12 cellular contexts compared by ENCODE assay signal in the genomic region with DNA sequence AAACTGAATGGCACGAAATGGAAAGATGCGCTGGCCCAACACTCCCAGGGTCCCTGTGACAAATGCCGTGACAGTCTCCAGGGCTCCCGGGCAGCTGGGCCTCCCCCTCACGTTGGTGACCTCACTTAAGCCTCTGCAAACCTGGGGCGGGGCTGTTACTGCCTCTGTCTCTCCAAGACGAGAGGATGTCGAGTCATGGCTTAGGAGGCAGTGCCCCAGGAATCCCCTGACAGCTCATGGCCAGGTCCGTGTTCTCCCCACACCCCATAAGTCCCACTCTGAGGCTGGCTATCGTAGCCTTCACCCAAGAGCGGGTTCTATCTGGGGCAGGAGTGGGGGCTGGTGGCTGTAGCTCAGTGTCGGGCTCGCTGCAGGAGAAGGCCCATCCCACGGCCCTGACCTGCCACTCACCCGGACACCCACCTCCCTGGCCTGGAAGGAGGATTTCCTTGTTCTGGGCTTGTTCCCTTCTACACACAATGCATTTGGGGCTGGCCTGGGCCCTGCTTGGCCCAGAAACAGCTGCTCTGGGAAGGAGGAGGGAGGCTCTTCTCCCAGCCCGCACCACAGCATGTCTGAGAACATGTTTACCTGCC. TPM values are rescaled to one million over a fixed set of nuclear protein-coding genes. Genes with fewer than 3 reads are reported as not detected.
A peak's percentile ranks its signal among the peaks of the same experiment; 100 is the strongest.
DNase-seq lines count a peak whose midpoint lies in the region; ATAC-seq and TF ChIP-seq lines count a peak whose summit lies in the region.
"Had no signal": no experiment of that assay in that cellular context is flagged by ENCODE, and none has a peak within 500 bp of the region (broad histone marks: within the 10 kb centered on the region; RNA-seq: fewer than 3 reads in every experiment).

No MANE protein-coding gene starts in this region.

- TF ChIP-seq CTCF in brain microvascular endothelial cell (IDR thresholded peaks at IDR 0.05; ENCODE audit: low read depth, low read length, missing control alignments) (no peak), testis (IDR thresholded peaks at IDR 0.05) (no peak), GM13977 (IDR thresholded peaks at IDR 0.05; ENCODE audit: extremely low read depth, insufficient read depth, missing control alignments) (no peak)

- WGBS in testis, 2 donors = 50 to 58% methylated on average over 7 to 16 of the region's 16 CpGs

- H3K9me3 ChIP-seq in testis = no peaks in the 10 kb centered on the region

- intact Hi-C loops in testis (cut with DNase I; ENCODE audit: low total_unique reads) = loop anchor here (5.0 kb wide), 1 partner anchor 79 kb away; the partner anchor contains the start of gene ADRM1

- ATAC-seq in HG02623 (IDR thresholded peaks at IDR 0.05; ENCODE audit: unreplicated experiment) = no peak

- H3K27ac ChIP-seq in brain microvascular endothelial cell (peak overlapping the region; percentile 8), testis (peak overlapping the region; percentile 13 to 71)

- DNase-seq in brain microvascular endothelial cell (peak; percentile 51), kidney tubule cell (ENCODE audit: low spot score) (peak; percentile 93), testis (peak; percentile 80), GM13977 (ENCODE audit: low spot score) (no peak), NCI-H1694 treated with DMSO at 0.1 percent for 48 hours (lab: John Stamatoyannopoulos, UW) (no peak), NCI-H510A treated with DMSO at 0.1 percent for 48 hours (lab: John Stamatoyannopoulos, UW) (no peak)
- DNase-seq: activated naive CD8-positive, alpha-beta T cell treated with anti-CD3 and anti-CD28 coated beads, Interleukin-2, amount 10 ng/mL, durations not matched to agents 7 days and 5 days; H9; NCI-H1092; stimulated activated naive CD4-positive, alpha-beta T cell had no signal

- peaks cover 56% of the 10 kb centered on the region for H3K4me1 ChIP-seq in testis

- in situ Hi-C loops in brain microvascular endothelial cell (cut with HindIII; ENCODE audit: low pct_ligation_motif_present, low sequenced_read_pairs) = loop anchor here (25.0 kb wide), 1 partner anchor 94 kb away; no protein-coding TSS in a partner anchor
- in situ Hi-C loops in GM13977 (cut with MboI; ENCODE audit: low pct_unique_long_range_greater_than_20kb, low sequenced_read_pairs, unreplicated experiment) = loop anchor here (5.0 kb wide), 1 partner anchor 74 kb away; no protein-coding TSS in a partner anchor

- TF ChIP-seq EP300 in Ishikawa (IDR thresholded peaks at IDR 0.05; ENCODE audit: borderline replicate concordance) = peak; percentile 22; the same call in 1 of the 2 replicates

- no peak for TF ChIP-seq RAD21 in Ishikawa (IDR thresholded peaks at IDR 0.05; ENCODE audit: low read depth)

- no peaks in the 10 kb centered on the region for H3K27me3 ChIP-seq in brain microvascular endothelial cell (replicated peaks)
- H3K27me3 ChIP-seq in testis = no peaks in the 10 kb centered on the region

- no peak for TF ChIP-seq POLR2A in testis (IDR thresholded peaks at IDR 0.05)

- peaks cover 5% of the 10 kb centered on the region for H3K36me3 ChIP-seq in brain microvascular endothelial cell (replicated peaks)
- H3K36me3 ChIP-seq in testis (ENCODE audit: low read depth, missing control alignments) = no peaks in the 10 kb centered on the region

- no peak overlapping the region for H3K4me3 ChIP-seq in brain microvascular endothelial cell (ENCODE audit: low read depth, low read length)
- no peak overlapping the region for H3K4me3 ChIP-seq in testis

TF ChIP-seq in Ishikawa, 13 proteins besides CTCF, POLR2A, EP300 and RAD21:
- TF ChIP-seq YY1 (IDR thresholded peaks at IDR 0.05; ENCODE audit: low read depth) (no peak), MAX (IDR thresholded peaks at IDR 0.05) (0 out of 2 replicates have a peak, but pooled peaks have one; percentile 29), EGR1 (IDR thresholded peaks at IDR 0.05) (no peak), CREB1 (IDR thresholded peaks at IDR 0.05; ENCODE audit: low read depth) (no peak), REST (IDR thresholded peaks at IDR 0.05; ENCODE audit: low read depth) (no peak), TEAD4 (IDR thresholded peaks at IDR 0.05) (no peak), ZBTB7A (IDR thresholded peaks at IDR 0.05; ENCODE audit: low read depth) (peak; percentile 6; the same call in 1 of the 2 replicates), FOXM1 (IDR thresholded peaks at IDR 0.05; ENCODE audit: borderline replicate concordance, low read depth) (no peak), CEBPB (IDR thresholded peaks at IDR 0.05) (no peak), TCF12 (IDR thresholded peaks at IDR 0.05; ENCODE audit: low read depth) (no peak)
- TF ChIP-seq, protein P1, sequence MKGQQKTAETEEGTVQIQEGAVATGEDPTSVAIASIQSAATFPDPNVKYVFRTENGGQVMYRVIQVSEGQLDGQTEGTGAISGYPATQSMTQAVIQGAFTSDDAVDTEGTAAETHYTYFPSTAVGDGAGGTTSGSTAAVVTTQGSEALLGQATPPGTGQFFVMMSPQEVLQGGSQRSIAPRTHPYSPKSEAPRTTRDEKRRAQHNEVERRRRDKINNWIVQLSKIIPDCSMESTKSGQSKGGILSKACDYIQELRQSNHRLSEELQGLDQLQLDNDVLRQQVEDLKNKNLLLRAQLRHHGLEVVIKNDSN (IDR thresholded peaks at IDR 0.05) = no peak

RNA-seq across cellular contexts. Expression of gene RPS21, which starts 5.6 kb away (rescaled TPM):
- 1,000 to 10,000 TPM in 1 of 2 donors, 100 to 1,000 TPM in 1; 548 to 1,387 TPM for total RNA-seq in testis
- polyA plus RNA-seq in testis (ENCODE audit: insufficient read depth, low read depth, low replicate concordance) = 1,052 TPM

RNA-seq across cellular contexts. Expression of gene LAMA5, which starts 14.2 kb away (rescaled TPM):
- total RNA-seq in testis = 100 to 1,000 TPM; 121 to 144 TPM
- polyA plus RNA-seq in testis (ENCODE audit: insufficient read depth, low read depth, low replicate concordance) = 33.2 TPM

RNA-seq across cellular contexts. Expression of gene CABLES2, which starts 25.8 kb away (rescaled TPM):
- 10 to 100 TPM; 51.0 to 58.6 TPM for total RNA-seq in testis
- 83.0 TPM for polyA plus RNA-seq in testis (ENCODE audit: insufficient read depth, low read depth, low replicate concordance)

RNA-seq across cellular contexts. Expression of gene RBBP8NL, which starts 46.0 kb away (rescaled TPM):
- total RNA-seq in testis = 1 to 10 TPM in 1 of 2 donors, under 1 TPM in 1; 0.81 to 1.3 TPM
- polyA plus RNA-seq in testis (ENCODE audit: insufficient read depth, low read depth, low replicate concordance) = 2.8 TPM
- total RNA-seq: activated naive CD8-positive, alpha-beta T cell treated with anti-CD3 and anti-CD28 coated beads, Interleukin-2, amount 10 ng/mL, durations not matched to agents 7 days and 5 days had no signal

Comparison
In these comparisons a context has a peak if more than half of its experiments do, and no peak if none do; other contexts are left out.
1. DNase-seq: peak in brain microvascular endothelial cell (single experiment), kidney tubule cell (single experiment) and testis (single experiment); none in GM13977 (single experiment), NCI-H1694 treated with DMSO at 0.1 percent for 48 hours (single experiment) and NCI-H510A treated with DMSO at 0.1 percent for 48 hours (single experiment).